In the genomic region with DNA sequence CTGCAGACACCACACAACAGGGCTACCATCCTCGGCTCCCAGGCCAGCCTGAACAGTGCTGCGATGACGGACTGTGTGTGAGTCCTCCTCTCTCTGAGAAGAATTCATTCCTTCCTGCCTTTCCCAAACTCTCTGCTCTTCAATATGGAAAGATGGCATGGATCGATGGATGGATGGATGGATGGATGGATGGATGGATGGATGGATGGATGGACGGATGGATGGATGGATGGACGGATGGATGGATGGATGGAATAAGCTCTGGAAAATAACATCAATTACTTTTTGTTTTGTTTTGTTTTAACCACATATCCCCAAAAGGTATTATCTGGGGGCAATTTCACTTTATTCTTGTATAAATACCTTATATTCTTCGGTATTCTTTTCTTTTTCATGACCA, we compare ENCODE assay signal across 7 cellular contexts.
"Had no signal": no experiment of that assay in that cellular context is flagged by ENCODE, and none has a peak within 500 bp of the region (broad histone marks: within the 10 kb centered on the region; RNA-seq: fewer than 3 reads in every experiment).

No MANE protein-coding gene starts in this region.

- H3K4me3 Mint-ChIP-seq: GM23338, IgD-negative memory B cell had no signal

- H3K4me2 ChIP-seq: GM23338 had no signal

- H3K4me1 Mint-ChIP-seq: GM23338, IgD-negative memory B cell had no signal

- H3K36me3 Mint-ChIP-seq: IgD-negative memory B cell had no signal

- H3K9me3 ChIP-seq: HAP-1 had no signal

- ATAC-seq: GM23338, HCT116, HepG2 had no signal

- H2AFZ ChIP-seq: GM23338 had no signal

- H3K27ac Mint-ChIP-seq: GM23338, IgD-negative memory B cell had no signal

- DNase-seq: H7 had no signal

- H3K36me3 ChIP-seq: HAP-1 had no signal

- H3K27me3 Mint-ChIP-seq: IgD-negative memory B cell had no signal

- H3K27ac ChIP-seq: HL-60 had no signal

- H3K4me3 ChIP-seq: GM23338, HAP-1 had no signal
